In the genomic region with DNA sequence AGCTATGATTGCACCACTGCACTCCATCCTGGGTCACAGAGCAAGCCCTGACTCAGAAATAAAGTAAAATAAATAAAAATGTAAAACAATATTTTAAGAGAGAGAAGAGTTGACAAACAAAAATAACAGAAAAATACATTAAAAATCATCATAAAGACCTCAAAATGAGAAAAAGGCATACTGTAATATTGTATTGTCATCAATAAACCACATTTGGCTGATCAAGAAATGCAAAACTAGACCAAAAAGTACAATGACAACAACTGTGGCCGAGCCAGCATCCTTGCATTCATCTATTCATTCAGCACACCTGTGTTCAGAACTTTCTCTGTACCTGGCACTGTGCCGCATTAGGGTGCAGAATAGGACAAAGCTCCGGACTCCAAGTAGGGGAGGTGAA, we compare ENCODE assay signal across 28 cellular contexts.
"Had no signal": no experiment of that assay in that cellular context is flagged by ENCODE, and none has a peak within 500 bp of the region (broad histone marks: within the 10 kb centered on the region; RNA-seq: fewer than 3 reads in every experiment).

No MANE protein-coding gene starts in this region.

- H3K9me3 ChIP-seq: colonic mucosa, esophagus muscularis mucosa, esophagus squamous epithelium, gastrocnemius medialis, gastroesophageal sphincter, heart left ventricle, heart right ventricle had no signal

- H3K4me3 ChIP-seq: colonic mucosa, coronary artery, dorsolateral prefrontal cortex, esophagus muscularis mucosa, esophagus squamous epithelium, gastrocnemius medialis, gastroesophageal sphincter, heart left ventricle, heart right ventricle had no signal

- H3K36me3 ChIP-seq: colonic mucosa, esophagus muscularis mucosa, esophagus squamous epithelium, gastrocnemius medialis, gastroesophageal sphincter, heart left ventricle, heart right ventricle had no signal

- FAIRE-seq: colon, endometrium, endothelial cell of umbilical vein, frontal cortex had no signal

- H3K27me3 ChIP-seq: colonic mucosa, esophagus muscularis mucosa, gastrocnemius medialis had no signal

- ATAC-seq: effector memory CD8-positive, alpha-beta T cell; esophagus mucosa; foreskin keratinocyte; gastrocnemius medialis; gastroesophageal sphincter; heart left ventricle; heart right ventricle had no signal

- H3K27ac ChIP-seq: colonic mucosa, coronary artery, dorsolateral prefrontal cortex, epithelial cell of prostate, esophagus muscularis mucosa, esophagus squamous epithelium, foreskin keratinocyte, gastrocnemius medialis, gastroesophageal sphincter, heart left ventricle, heart right ventricle had no signal

- H3K4me1 ChIP-seq: colonic mucosa, foreskin keratinocyte, gastrocnemius medialis, heart left ventricle, heart right ventricle had no signal

- DNase-seq: colonic mucosa; cortex of kidney; dermis blood vessel endothelial cell; dorsolateral prefrontal cortex; effector CD4-positive, alpha-beta T cell; effector CD8-positive, alpha-beta T cell; effector memory CD4-positive, alpha-beta T cell; effector memory CD8-positive, alpha-beta T cell; endodermal cell; erythroblast; esophagus squamous epithelium; foreskin fibroblast; foreskin keratinocyte; foreskin melanocyte; gastrocnemius medialis; glutamatergic neuron; head of caudate nucleus; heart left ventricle; heart right ventricle had no signal
